8 cellular contexts compared by ENCODE assay signal in genomic region chr19:46788968-46789338, GRCh38. TPM values are rescaled to one million over a fixed set of nuclear protein-coding genes. Genes with fewer than 3 reads are reported as not detected.
DNase-seq lines count a peak whose midpoint lies in the region; ATAC-seq and TF ChIP-seq lines count a peak whose summit lies in the region.

No MANE protein-coding gene starts in this region.

- H3K36me3 ChIP-seq in OCI-LY7 (ENCODE audit: insufficient read depth, low read length) (peaks cover 41% of the 10 kb centered on the region), sigmoid colon (no peaks in the 10 kb centered on the region), SJCRH30 (peaks cover 6% of the 10 kb centered on the region)
- H3K36me3 ChIP-seq in effector memory CD4-positive, alpha-beta T cell (ENCODE audit: control insufficient read depth, insufficient read depth, low read length) = no peaks in the 10 kb centered on the region

- H3K4me1 ChIP-seq in OCI-LY7 (ENCODE audit: insufficient read depth, low read length, poor library complexity, severe bottlenecking) (peaks cover 13% of the 10 kb centered on the region), sigmoid colon (peaks cover 0 to 50% (median 30%) of the 10 kb centered on the region in 4 donors), SJCRH30 (peaks cover 35% of the 10 kb centered on the region)
- peaks cover 36% of the 10 kb centered on the region for H3K4me1 ChIP-seq in effector memory CD4-positive, alpha-beta T cell (ENCODE audit: control insufficient read depth, insufficient read depth, low read length, poor library complexity, severe bottlenecking)

- H3K4me3 ChIP-seq in OCI-LY7 (ENCODE audit: low read depth, low read length, poor library complexity, severe bottlenecking) (no peak overlapping the region), sigmoid colon (peak overlapping the region in 3 of 4 donors; percentile 58 to 65 (median 60)), SJCRH30 (no peak overlapping the region)
- H3K4me3 ChIP-seq in effector memory CD4-positive, alpha-beta T cell (ENCODE audit: insufficient read depth, low read depth, low read length, poor library complexity, severe bottlenecking) = peak overlapping the region; percentile 85

- H3K9me3 ChIP-seq in OCI-LY7 (ENCODE audit: low read length) (no peaks in the 10 kb centered on the region), sigmoid colon (no peaks in the 10 kb centered on the region), SJCRH30 (replicated peaks) (no peaks in the 10 kb centered on the region)
- H3K9me3 ChIP-seq in effector memory CD4-positive, alpha-beta T cell (ENCODE audit: control insufficient read depth, low read length) = no peaks in the 10 kb centered on the region

- peak overlapping the region; percentile 68; the same call in 1 of the 2 replicates for H2AFZ ChIP-seq in OCI-LY7 (ENCODE audit: low read length)

- H3K9me2 ChIP-seq in OCI-LY7 (ENCODE audit: insufficient read depth, low read length) = no peaks in the 10 kb centered on the region

- no peak for TF ChIP-seq CTCF in OCI-LY7 (conservative IDR thresholded peaks at IDR 0.05; ENCODE audit: low read length)
- TF ChIP-seq CTCF in sigmoid colon (IDR thresholded peaks at IDR 0.05) = no peak

- H3K27me3 ChIP-seq in effector memory CD4-positive, alpha-beta T cell (replicated peaks; ENCODE audit: control insufficient read depth, insufficient read depth, low read length, poor library complexity, severe bottlenecking) = no peaks in the 10 kb centered on the region
- H3K27me3 ChIP-seq in sigmoid colon = no peaks in the 10 kb centered on the region
- no peaks in the 10 kb centered on the region for H3K27me3 ChIP-seq in SJCRH30

- BruUV-seq in OCI-LY7 (replicated peaks; lab: Mats Ljungman, UMichigan) = no TSS peak

- H3K27ac ChIP-seq in OCI-LY7 (ENCODE audit: low read depth, low read length, poor library complexity, severe bottlenecking) (peak overlapping the region; percentile 14), sigmoid colon (peak overlapping the region in 1 of 4 donors; percentile 39), SJCRH30 (no peak overlapping the region)
- H3K27ac ChIP-seq in effector memory CD4-positive, alpha-beta T cell (ENCODE audit: insufficient read depth, low read length, poor library complexity, severe bottlenecking) = no peak overlapping the region

- no peak for DNase-seq in T-helper 1 cell
- DNase-seq in OCI-LY7 (ENCODE audit: low spot score) = no peak
- no peak for DNase-seq in effector memory CD4-positive, alpha-beta T cell
- DNase-seq in sigmoid colon = no peak
- DNase-seq in HUDEP-2 (lab: John Stamatoyannopoulos, UW; ENCODE audit: unreplicated experiment in 76 of 76) = no peak
- DNase-seq in SJCRH30 = no peak

- H3K4me2 ChIP-seq in OCI-LY7 (ENCODE audit: low read length) = peak overlapping the region; percentile 31; the same call in 1 of the 2 replicates

- CTCF ChIA-PET in OCI-LY7 (lab: Charles Lee; ENCODE audit: unreplicated experiment) = interaction anchor here (0.5 to 0.8 kb wide), 2 partner anchors 41 to 57 kb away, joined by 3 to 7 read pairs; no protein-coding TSS in a partner anchor

- H3K27ac Mint-ChIP-seq in T-helper 1 cell treated with Interleukin-12 subunit alpha and Interleukin-12 subunit beta and Interleukin-4 antibody, amounts not matched to agents 30 μg/mL and 1 μg/mL, for 36 hours = peak overlapping the region; percentile 74

- H3K27me3 Mint-ChIP-seq in T-helper 1 cell treated with Interleukin-12 subunit alpha and Interleukin-12 subunit beta and Interleukin-4 antibody, amounts not matched to agents 30 μg/mL and 1 μg/mL, for 36 hours (ENCODE audit: low read depth) = peaks cover 5% of the 10 kb centered on the region

- H3K36me3 Mint-ChIP-seq in T-helper 1 cell treated with Interleukin-12 subunit alpha and Interleukin-12 subunit beta and Interleukin-4 antibody, amounts not matched to agents 30 μg/mL and 1 μg/mL, for 36 hours (ENCODE audit: low read depth) = peaks cover 22% of the 10 kb centered on the region

- TF ChIP-seq EP300 in sigmoid colon (IDR thresholded peaks at IDR 0.05) = no peak

- TF ChIP-seq POLR2A in sigmoid colon (IDR thresholded peaks at IDR 0.05) = no peak

- POLR2A ChIA-PET in OCI-LY7 (lab: Charles Lee) = interaction anchor here (1.2 kb wide), 1 partner anchor 31 kb away, joined by 5 read pairs; no protein-coding TSS in a partner anchor

- WGBS in sigmoid colon, 2 donors = 71 to 75% methylated on average over 9 of the region's 9 CpGs

- intact Hi-C loops in OCI-LY7 (cut with micrococcal nuclease; ENCODE audit: unreplicated experiment) (loop anchor here (5.0 kb wide), 1 partner anchor 72 kb away; the partner anchor contains the start of gene PRKD2), sigmoid colon (cut with DNase I) (loop anchor here (10.0 kb wide), 1 partner anchor 46 kb away; no protein-coding TSS in a partner anchor)

- ATAC-seq in HG02610 (IDR thresholded peaks at IDR 0.05; ENCODE audit: unreplicated experiment) = no peak

- peaks cover 5% of the 10 kb centered on the region; the same call in 1 of the 2 replicates for H4K20me1 ChIP-seq in OCI-LY7 (ENCODE audit: insufficient read depth, low read length)

- H3K9me3 Mint-ChIP-seq in T-helper 1 cell treated with Interleukin-12 subunit alpha and Interleukin-12 subunit beta and Interleukin-4 antibody, amounts not matched to agents 30 μg/mL and 1 μg/mL, for 36 hours = no peaks in the 10 kb centered on the region

- peaks cover 44% of the 10 kb centered on the region for H3K79me2 ChIP-seq in OCI-LY7 (ENCODE audit: insufficient read depth, low read depth, low read length)

- peak overlapping the region; percentile 97 for H3K4me3 Mint-ChIP-seq in T-helper 1 cell treated with Interleukin-12 subunit alpha and Interleukin-12 subunit beta and Interleukin-4 antibody, amounts not matched to agents 30 μg/mL and 1 μg/mL, for 36 hours

- H3K4me1 Mint-ChIP-seq in T-helper 1 cell treated with Interleukin-12 subunit alpha and Interleukin-12 subunit beta and Interleukin-4 antibody, amounts not matched to agents 30 μg/mL and 1 μg/mL, for 36 hours (ENCODE audit: low read depth) = peaks cover 51% of the 10 kb centered on the region

RNA-seq across cellular contexts. Expression of gene SLC1A5, which starts 0.6 kb away (rescaled TPM):
- 111 and 145 TPM in 2 replicates for total RNA-seq in OCI-LY7 (2014; rRNA removed; shearing (Covaris generic))
- total RNA-seq in OCI-LY7 (2022) = 161 and 167 TPM in 2 replicates
- 10 to 100 TPM; 21.8 to 28.8 (median 24.8) TPM for total RNA-seq in sigmoid colon
- polyA plus RNA-seq in sigmoid colon = 100 to 1,000 TPM in 1 of 3 donors, 10 to 100 TPM in 2; 24.7 to 122 (median 30.6) TPM
- total RNA-seq in SJCRH30 (2014; rRNA removed; shearing (Covaris generic)) = 66.3 and 71.6 TPM in 2 replicates

RNA-seq across cellular contexts. Expression of gene STRN4, which starts 42.7 kb away (rescaled TPM):
- 77.8 and 115 TPM in 2 replicates for total RNA-seq in OCI-LY7 (2014; rRNA removed; shearing (Covaris generic))
- total RNA-seq in OCI-LY7 (2022) (68.0 and 77.3 TPM in 2 replicates), sigmoid colon (10 to 100 TPM; 42.5 to 62.6 (median 49.7) TPM)
- 10 to 100 TPM; 45.0 to 63.4 (median 51.8) TPM for polyA plus RNA-seq in sigmoid colon
- total RNA-seq in SJCRH30 (2014; rRNA removed; shearing (Covaris generic)) = 75.3 and 80.6 TPM in 2 replicates

RNA-seq across cellular contexts. Expression of gene FKRP, which starts 43.1 kb away (rescaled TPM):
- total RNA-seq in OCI-LY7 (2014; rRNA removed; shearing (Covaris generic)) = 15.5 and 24.6 TPM in 2 replicates
- total RNA-seq in OCI-LY7 (2022) (18.9 and 26.6 TPM in 2 replicates), sigmoid colon (10 to 100 TPM; 15.0 to 31.0 (median 15.7) TPM)
- 10 to 100 TPM in 1 of 3 donors, 1 to 10 TPM in 2; 1.4 to 11.9 (median 3.6) TPM for polyA plus RNA-seq in sigmoid colon
- total RNA-seq in SJCRH30 (2014; rRNA removed; shearing (Covaris generic)) = 15.6 and 17.8 TPM in 2 replicates

Comparison
In these comparisons a context has a peak if more than half of its experiments do, and no peak if none do; other contexts are left out.
1. H3K4me3 ChIP-seq: peak in effector memory CD4-positive, alpha-beta T cell (single experiment) and sigmoid colon (3 of 4); none in OCI-LY7 (single experiment) and SJCRH30 (single experiment).